24 cellular contexts compared by ENCODE assay signal in the genomic region with DNA sequence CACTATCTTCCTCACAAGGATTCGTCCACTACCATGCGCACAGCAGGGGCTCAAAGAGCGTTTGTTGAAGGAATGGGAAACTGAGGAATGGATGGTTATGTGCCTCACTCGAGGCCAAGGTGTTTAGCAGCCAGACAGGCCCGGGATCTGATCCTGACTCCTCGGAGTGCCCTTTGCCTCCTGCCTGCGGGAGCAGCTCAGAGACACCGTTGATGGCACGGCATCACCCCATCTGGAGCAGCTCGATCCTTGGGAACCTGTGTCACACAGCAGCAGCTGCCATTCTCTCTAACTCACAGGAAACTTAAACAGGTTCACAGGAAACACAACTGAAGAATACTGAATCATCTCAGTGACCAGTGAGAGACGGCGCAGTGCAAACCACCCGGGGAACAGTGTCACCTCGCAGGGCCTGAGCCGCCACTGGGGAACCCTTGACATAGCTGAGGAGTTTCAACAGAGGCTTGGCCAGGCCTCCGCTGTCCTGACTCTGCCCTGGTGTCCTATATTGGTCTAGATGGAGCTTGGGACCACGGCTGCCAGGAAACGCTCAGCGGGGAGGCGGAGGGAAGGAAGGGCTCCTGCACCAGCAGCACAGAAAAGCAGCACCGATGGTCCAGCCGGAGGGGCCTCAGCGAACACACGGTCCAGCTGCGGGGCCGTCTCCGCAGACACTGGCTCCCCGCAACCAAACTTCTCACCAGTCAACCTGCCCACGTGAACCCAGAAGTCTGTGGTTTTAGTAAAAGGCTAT.
"Had no signal": no experiment of that assay in that cellular context is flagged by ENCODE, and none has a peak within 500 bp of the region (broad histone marks: within the 10 kb centered on the region; RNA-seq: fewer than 3 reads in every experiment).

No MANE protein-coding gene starts in this region.

- H3K4me3 Mint-ChIP-seq: endodermal cell; immature natural killer cell; nephron; stimulated activated naive B cell treated with anti-CD40 and anti-IgM and Interleukin-4, amounts not matched to agents 10 μg/mL and 1 μg/mL and 100 μg/mL, for 72 hours; type B pancreatic cell had no signal

- H3K27ac Mint-ChIP-seq: endodermal cell; immature natural killer cell; nephron; stimulated activated naive B cell treated with anti-CD40 and anti-IgM and Interleukin-4, amounts not matched to agents 10 μg/mL and 1 μg/mL and 100 μg/mL, for 72 hours; type B pancreatic cell had no signal

- FAIRE-seq: endothelial cell of umbilical vein, frontal cortex had no signal

- H3K9me3 ChIP-seq: psoas muscle, right lobe of liver, suprapubic skin, thyroid gland, vagina had no signal

- H3K27ac ChIP-seq: coronary artery, parathyroid adenoma, psoas muscle, right lobe of liver, suprapubic skin, thyroid gland, vagina had no signal

- H2AFZ ChIP-seq: parathyroid adenoma had no signal

- H3K4me1 ChIP-seq: psoas muscle, right lobe of liver, suprapubic skin, thyroid gland, vagina had no signal

- H3K36me3 Mint-ChIP-seq: immature natural killer cell, naive B cell, type B pancreatic cell had no signal

- H3K36me3 ChIP-seq: right lobe of liver, suprapubic skin, thyroid gland, vagina had no signal

- H3K4me1 Mint-ChIP-seq: endodermal cell, immature natural killer cell had no signal

- H3K79me2 ChIP-seq: parathyroid adenoma had no signal

- H3K9ac ChIP-seq: parathyroid adenoma had no signal

- DNase-seq: effector CD4-positive, alpha-beta T cell; endodermal cell; erythroblast; immature natural killer cell; left colon; left ventricle myocardium superior; mesendoderm; naive B cell; occipital lobe; psoas muscle; retina; right lobe of liver; stimulated activated CD4-positive, alpha-beta T cell treated with anti-CD3 and anti-CD28 coated beads, Interleukin-2, amount 100 ng/mL, for 24 hours; stimulated activated CD4-positive, alpha-beta T cell treated with anti-CD3 and anti-CD28 coated beads, Interleukin-4, amount 100 ng/mL, for 4 hours; stimulated activated naive B cell treated with anti-CD40 and anti-IgM and Interleukin-4, amounts not matched to agents 10 μg/mL and 1 μg/mL and 100 μg/mL, for 72 hours; thyroid gland had no signal

- H3K4me3 ChIP-seq: coronary artery, psoas muscle, right lobe of liver, suprapubic skin, thyroid gland, vagina had no signal

- H3K27me3 ChIP-seq: right lobe of liver, thyroid gland, vagina had no signal

- H3K9me3 Mint-ChIP-seq: endodermal cell, immature natural killer cell, type B pancreatic cell had no signal
